9 cellular contexts compared by ENCODE assay signal in genomic region chr16:30444231-30445148, GRCh38. TPM values are rescaled to one million over a fixed set of nuclear protein-coding genes. Genes with fewer than 3 reads are reported as not detected.
DNase-seq lines count a peak whose midpoint lies in the region; ATAC-seq, FAIRE-seq and TF ChIP-seq lines count a peak whose summit lies in the region.
"Had no signal": no experiment of that assay in that cellular context is flagged by ENCODE, and none has a peak within 500 bp of the region (broad histone marks: within the 10 kb centered on the region; RNA-seq: fewer than 3 reads in every experiment).

No MANE protein-coding gene starts in this region.

- H2BK5ac ChIP-seq in mesenchymal stem cell (ENCODE audit: low read depth, low read length, poor library complexity, severe bottlenecking) = no peak overlapping the region

- H3K79me2 ChIP-seq in GM12878 (ENCODE audit: control insufficient read depth, insufficient read depth, low read length) = peaks cover 18% of the 10 kb centered on the region

- H3K9ac ChIP-seq in GM12878 (ENCODE audit: control insufficient read depth, insufficient read depth, low read length) (peak overlapping the region; percentile 96), mesenchymal stem cell (ENCODE audit: low read length) (peak overlapping the region; percentile 99)

- H3K27me3 ChIP-seq in heart right ventricle (no peaks in the 10 kb centered on the region), GM12878 (replicated peaks in 1 of 2; ENCODE audit: control insufficient read depth in 2 of 2, insufficient read depth in 2 of 2, low read length in 1 of 2) (no peaks in the 10 kb centered on the region), mesenchymal stem cell (ENCODE audit: control insufficient read depth in 1 of 2, insufficient read depth in 1 of 2, low read length in 2 of 2) (no peaks in the 10 kb centered on the region), vagina (no peaks in the 10 kb centered on the region)

- H4K91ac ChIP-seq in mesenchymal stem cell (ENCODE audit: low read length) = peak overlapping the region; percentile 81

- H2AFZ ChIP-seq in GM12878 (ENCODE audit: control insufficient read depth, low read depth, low read length) = 0 out of 2 replicates have a peak overlapping the region, but pooled peaks have one; percentile 70
- no peak overlapping the region for H2AFZ ChIP-seq in mesenchymal stem cell (ENCODE audit: low read depth, low read length)

- no peak for TF ChIP-seq RAD21 in GM12878 (IDR thresholded peaks at IDR 0.05; ENCODE audit: insufficient read depth, low read depth, low read length)

- FAIRE-seq in GM12878 (lab: Jason Lieb, UNC) = no peak
- FAIRE-seq: GM18507 had no signal

- no peak overlapping the region for H2BK120ac ChIP-seq in mesenchymal stem cell (ENCODE audit: low read depth, low read length)

- POLR2A ChIA-PET in GM12878 (lab: Charles Lee) = interaction anchor here (0.5 to 5.4 kb wide), 10 partner anchors 13 to 239 kb away, joined by 3 to 31 read pairs (median 4); partner anchors contain the start of genes ZNF747 and ZNF764

- TF ChIP-seq POLR2A in GM12878 (IDR thresholded peaks at IDR 0.05; ENCODE audit: low read depth, low read length) (no peak), vagina (IDR thresholded peaks at IDR 0.05) (no peak)

- no peak for ATAC-seq in heart right ventricle
- ATAC-seq in GM12878 = 0 out of 3 replicates have a peak, but pooled peaks have one; percentile 5
- ATAC-seq in HG02973 (IDR thresholded peaks at IDR 0.05; ENCODE audit: unreplicated experiment) = no peak

- H3K9me3 ChIP-seq in heart right ventricle (no peaks in the 10 kb centered on the region), GM12878 (replicated peaks; ENCODE audit: control insufficient read depth, insufficient read depth, low read length) (no peaks in the 10 kb centered on the region), mesenchymal stem cell (ENCODE audit: control insufficient read depth, low read length) (no peaks in the 10 kb centered on the region), vagina (no peaks in the 10 kb centered on the region)

- H2AK5ac ChIP-seq in mesenchymal stem cell (ENCODE audit: low read length, severe bottlenecking) = no peak overlapping the region

- TF ChIP-seq EP300 in GM12878 (IDR thresholded peaks at IDR 0.05; ENCODE audit: borderline replicate concordance in 1 of 2, control insufficient read depth in 1 of 2, low read depth in 2 of 2, low read length in 2 of 2) = no peak

- H3K4me3 ChIP-seq in heart right ventricle (peak overlapping the region; percentile 70 to 98 (median 80)), GM12878 (peak overlapping the region; percentile 79), mesenchymal stem cell (ENCODE audit: insufficient read depth in 1 of 2, low read depth in 1 of 2, low read length in 2 of 2) (peak overlapping the region; percentile 79 to 95), vagina (peak overlapping the region; percentile 79 to 93)

- H3K4me1 ChIP-seq in heart right ventricle (peaks cover 2 to 33% (median 18%) of the 10 kb centered on the region in 9 donors), GM12878 (ENCODE audit: control insufficient read depth, insufficient read depth, low read length) (peaks cover 12% of the 10 kb centered on the region), mesenchymal stem cell (ENCODE audit: control insufficient read depth, insufficient read depth, low read depth, low read length) (peaks cover 7% of the 10 kb centered on the region), vagina (peaks cover 20% of the 10 kb centered on the region)

- H3K36me3 ChIP-seq in heart right ventricle (peaks cover 0 to 22% (median 10%) of the 10 kb centered on the region in 9 donors), GM12878 (ENCODE audit: control insufficient read depth in 2 of 2, insufficient read depth in 2 of 2, low read length in 1 of 2) (peaks cover 0 to 2% of the 10 kb centered on the region in 2 experiments; a peak in 2 of 4 replicates), mesenchymal stem cell (ENCODE audit: control insufficient read depth in 1 of 2, insufficient read depth in 2 of 2, low read depth in 1 of 2, low read length in 2 of 2) (peaks cover 4 to 20% of the 10 kb centered on the region in 2 experiments), vagina (no peaks in the 10 kb centered on the region)

- H3K18ac ChIP-seq in mesenchymal stem cell (ENCODE audit: low read depth in 1 of 2, low read length in 2 of 2) = peak overlapping the region; percentile 1 to 92

- WGBS in heart right ventricle, 2 donors = 95% methylated on average over 29 of the region's 29 CpGs
- 85% methylated on average over 29 of the region's 29 CpGs for WGBS in GM12878 (ENCODE audit: insufficient coverage, insufficient replicate concordance, low lambda C conversion rate, missing lambda C conversion rate)
- 98% methylated on average over 29 of the region's 29 CpGs for WGBS in mesenchymal stem cell

- in situ Hi-C loops in GM12878 (cut with MboI) = no loop called here

- H3K79me1 ChIP-seq in mesenchymal stem cell (replicated peaks; ENCODE audit: low read length, poor library complexity, severe bottlenecking) = peaks cover 11% of the 10 kb centered on the region

- no peak overlapping the region for H2BK15ac ChIP-seq in mesenchymal stem cell (ENCODE audit: low read depth, poor library complexity, severe bottlenecking)

- peak overlapping the region; percentile 0 to 16 for H3K4ac ChIP-seq in mesenchymal stem cell (ENCODE audit: low read depth in 1 of 2, low read length in 2 of 2)

- H2BK12ac ChIP-seq in mesenchymal stem cell (ENCODE audit: low read length in 2 of 2) = no peak overlapping the region

- BruUV-seq in GM12878 (replicated peaks; lab: Mats Ljungman, UMichigan) = no TSS peak

- TF ChIP-seq CTCF in heart right ventricle (IDR thresholded peaks at IDR 0.05) (no peak), GM12878 (IDR thresholded peaks at IDR 0.05 in 2 of 3, conservative IDR thresholded peaks at IDR 0.05 in 1 of 3; ENCODE audit: control insufficient read depth in 2 of 3, extremely low read depth in 1 of 3, insufficient read depth in 1 of 3, low read depth in 3 of 3, low read length in 3 of 3) (no peak), vagina (IDR thresholded peaks at IDR 0.05) (no peak)

- RAD21 ChIA-PET in GM12878 (lab: Charles Lee; ENCODE audit: unreplicated experiment) = interaction anchor here (1.3 to 2.7 kb wide), 5 partner anchors 12 to 91 kb away, joined by 3 to 15 read pairs (median 4); partner anchors contain the start of gene DCTPP1

- no peak for DNase-seq in heart right ventricle
- DNase-seq in cardiac septum (ENCODE audit: low spot score) = no peak
- DNase-seq in GM12878 (ENCODE audit: low read depth, low spot score) = no peak
- no peak for DNase-seq in mesenchymal stem cell
- DNase-seq in vagina (ENCODE audit: extremely low spot score in 2 of 2) = no peak
- DNase-seq in activated effector memory CD4-positive, alpha-beta T cell treated with anti-CD3 and anti-CD28 coated beads, Interleukin-2, amount 50 U/mL, for 16 hours = no peak
- DNase-seq in GF-D8 (lab: John Stamatoyannopoulos, UW) = no peak

- CTCF ChIA-PET in GM12878 (lab: Yijun Ruan, JAX) = interaction anchor here (1.0 to 8.2 kb wide), 7 partner anchors 13 to 153 kb away, joined by 3 to 60 read pairs (median 4); partner anchors contain the start of genes DCTPP1 and ZNF747

- H3K4me2 ChIP-seq in GM12878 (ENCODE audit: control insufficient read depth, insufficient read depth) = peak overlapping the region; percentile 86
- H3K4me2 ChIP-seq in mesenchymal stem cell (ENCODE audit: low read length, poor library complexity, severe bottlenecking) = peak overlapping the region; percentile 82

- SMC1A ChIA-PET in GM12878 (lab: Charles Lee; ENCODE audit: uncharacterized antibody, unreplicated experiment) = interaction anchor here (0.7 to 19.4 kb wide), 7 partner anchors 9 to 154 kb away, joined by 3 to 431 read pairs (median 3); partner anchors contain the start of genes DCTPP1 and ITGAL

- H3K27ac ChIP-seq in heart right ventricle = peak overlapping the region in 8 of 10 donors; percentile 92 to 100 (median 96)
- peak overlapping the region; percentile 85; the same call in 1 of the 2 replicates for H3K27ac ChIP-seq in GM12878 (ENCODE audit: control insufficient read depth, insufficient read depth)
- peak overlapping the region; percentile 17 for H3K27ac ChIP-seq in mesenchymal stem cell (ENCODE audit: low read length, poor library complexity, severe bottlenecking)
- peak overlapping the region; percentile 85 for H3K27ac ChIP-seq in vagina

- H3K23ac ChIP-seq in mesenchymal stem cell (ENCODE audit: low read length in 2 of 2) = no peak overlapping the region

- H4K8ac ChIP-seq in mesenchymal stem cell (ENCODE audit: low read length) = peak overlapping the region; percentile 14

- H4K20me1 ChIP-seq in GM12878 (ENCODE audit: control insufficient read depth, insufficient read depth) = no peaks in the 10 kb centered on the region

- intact Hi-C loops in heart right ventricle (cut with DNase I) = loop anchor here in 7 of 10 donors (2.0 to 10.0 kb wide), 8 partner anchors 80 to 248 kb away; partner anchors contain the start of genes ZNF768 (in 6 of the 7), ZNF688 (in 1 of the 7) and ZNF785 (in 1 of the 7)
- intact Hi-C loops in cardiac septum (cut with DNase I) = loop anchor here (5.0 kb wide), 1 partner anchor 83 kb away; the partner anchor contains the start of gene ZNF768
- intact Hi-C loops in GM12878 (cut with micrococcal nuclease; ENCODE audit: unreplicated experiment) = loop anchor here (2.0 to 5.0 kb wide), 2 partner anchors 28 to 93 kb away; partner anchors contain the start of gene ITGAL
- intact Hi-C loops in vagina (cut with DNase I) = loop anchor here (10.0 kb wide), 1 partner anchor 90 kb away; the partner anchor contains the start of gene ZNF747

- H3K14ac ChIP-seq in mesenchymal stem cell (ENCODE audit: low read length in 2 of 2) = no peak overlapping the region

RNA-seq across cellular contexts. Expression of gene SEPHS2, which starts 1.2 kb away (rescaled TPM):
- total RNA-seq in heart right ventricle (10 to 100 TPM; 23.5 to 49.3 (median 29.3) TPM), cardiac septum (27.3 TPM), GM12878 (2014; rRNA removed) (33.5 and 40.8 TPM in 2 replicates), GM12878 (2014; rRNA removed; fragmentation: Illumina TruSeq; extraction: Trizol) (36.3 and 38.9 TPM in 2 replicates), GM12878 (2021) (85.9 and 86.2 TPM in 2 replicates), vagina (28.0 TPM)
- polyA plus RNA-seq in heart right ventricle (10 to 100 TPM; 17.3 to 47.0 TPM), GM12878 (2011; rRNA removed) (94.3 and 102 TPM in 2 replicates), GM12878 (2014; fragmentation: Illumina TruSeq; extraction: Trizol) (69.9 and 80.6 TPM in 2 replicates), GM12878 (2014; fragmentation: Nextera tagmentation; extraction: Ambion mirVana) (10 to 100 TPM; 21.6 to 37.4 TPM), GM12878 (2014; rRNA removed) (76.4 and 76.5 TPM in 2 replicates), GM12878 (2016; fragmentation: Nextera tagmentation; extraction: Ambion mirVana) (10 to 100 TPM; 75.9 to 99.8 TPM)
- 4.6 and 5.1 TPM in 2 replicates for total RNA-seq in GM12878 (2013; cell fraction: nucleolus; rRNA removed)
- 46.2 TPM for polyA plus RNA-seq in GM12878 (2011; ENCODE audit: low read depth)
- 64.9 and 80.5 TPM in 2 replicates for polyA plus RNA-seq in GM12878 (2011; cell fraction: cytosol; rRNA removed)
- polyA plus RNA-seq in GM12878 (2011; cell fraction: nucleus; rRNA removed) = 68.9 and 74.4 TPM in 2 replicates
- 46.0 and 51.9 TPM in 2 replicates for polyA plus RNA-seq in GM12878 (2012)
- polyA minus RNA-seq in GM12878 (2011; rRNA and poly(A)+ RNA removed) = 74.6 and 82.6 TPM in 2 replicates
- polyA minus RNA-seq in GM12878 (2011; cell fraction: cytosol; rRNA and poly(A)+ RNA removed) = 21.4 and 26.2 TPM in 2 replicates
- 38.2 and 47.7 TPM in 2 replicates for polyA minus RNA-seq in GM12878 (2011; cell fraction: nucleus; rRNA and poly(A)+ RNA removed)
- 35.7 TPM for polyA plus RNA-seq in mesenchymal stem cell (2013, experiment 1 of 2)
- 36.5 TPM for polyA plus RNA-seq in mesenchymal stem cell (2013, experiment 2 of 2)

RNA-seq across cellular contexts. Expression of gene DCTPP1, which starts 14.7 kb away (rescaled TPM):
- total RNA-seq in heart right ventricle (10 to 100 TPM; 22.8 to 39.9 (median 29.7) TPM), cardiac septum (23.1 TPM), GM12878 (2014; rRNA removed) (82.2 and 93.4 TPM in 2 replicates), GM12878 (2014; rRNA removed; fragmentation: Illumina TruSeq; extraction: Trizol) (64.3 and 72.1 TPM in 2 replicates), GM12878 (2021) (151 and 157 TPM in 2 replicates), vagina (14.5 TPM)
- polyA plus RNA-seq in heart right ventricle (10 to 100 TPM; 12.0 to 42.6 TPM), GM12878 (2011; rRNA removed) (142 and 183 TPM in 2 replicates), GM12878 (2014; fragmentation: Illumina TruSeq; extraction: Trizol) (88.1 and 117 TPM in 2 replicates), GM12878 (2014; fragmentation: Nextera tagmentation; extraction: Ambion mirVana) (100 to 1,000 TPM in 1 of 2 experiments, 10 to 100 TPM in 1; 76.6 to 162 TPM), GM12878 (2014; rRNA removed) (173 and 179 TPM in 2 replicates), GM12878 (2016; fragmentation: Nextera tagmentation; extraction: Ambion mirVana) (100 to 1,000 TPM; 255 to 266 TPM)
- 7.6 and 7.8 TPM in 2 replicates for total RNA-seq in GM12878 (2013; cell fraction: nucleolus; rRNA removed)
- 46.9 TPM for polyA plus RNA-seq in GM12878 (2011; ENCODE audit: low read depth)
- 179 and 225 TPM in 2 replicates for polyA plus RNA-seq in GM12878 (2011; cell fraction: cytosol; rRNA removed)
- 72.2 and 89.4 TPM in 2 replicates for polyA plus RNA-seq in GM12878 (2011; cell fraction: nucleus; rRNA removed)
- polyA plus RNA-seq in GM12878 (2012) = 52.7 and 68.5 TPM in 2 replicates
- polyA minus RNA-seq in GM12878 (2011; rRNA and poly(A)+ RNA removed) = 47.4 and 64.3 TPM in 2 replicates
- 30.2 and 34.3 TPM in 2 replicates for polyA minus RNA-seq in GM12878 (2011; cell fraction: cytosol; rRNA and poly(A)+ RNA removed)
- 10.6 and 17.2 TPM in 2 replicates for polyA minus RNA-seq in GM12878 (2011; cell fraction: nucleus; rRNA and poly(A)+ RNA removed)
- 15.9 TPM for polyA plus RNA-seq in mesenchymal stem cell (2013, experiment 1 of 2)
- polyA plus RNA-seq in mesenchymal stem cell (2013, experiment 2 of 2) = 16.5 TPM

RNA-seq across cellular contexts. Expression of gene ITGAL, which starts 28.1 kb away (rescaled TPM):
- 10 to 100 TPM in 1 of 10 donors, 1 to 10 TPM in 7, under 1 TPM in 2; 0.79 to 18.2 (median 1.9) TPM for total RNA-seq in heart right ventricle
- 1 to 10 TPM in 1 of 2 donors, under 1 TPM in 1; 0.52 to 1.2 TPM for polyA plus RNA-seq in heart right ventricle
- 2.9 TPM for total RNA-seq in cardiac septum
- total RNA-seq in GM12878 (2013; cell fraction: nucleolus; rRNA removed) = 150 and 164 TPM in 2 replicates
- 62.8 and 91.0 TPM in 2 replicates for total RNA-seq in GM12878 (2014; rRNA removed)
- total RNA-seq in GM12878 (2014; rRNA removed; fragmentation: Illumina TruSeq; extraction: Trizol) = 56.2 and 65.6 TPM in 2 replicates
- 170 TPM in 2 replicates for total RNA-seq in GM12878 (2021)
- 33.4 TPM for polyA plus RNA-seq in GM12878 (2011; ENCODE audit: low read depth)
- 73.8 and 97.2 TPM in 2 replicates for polyA plus RNA-seq in GM12878 (2011; rRNA removed)
- 104 and 127 TPM in 2 replicates for polyA plus RNA-seq in GM12878 (2011; cell fraction: cytosol; rRNA removed)
- polyA plus RNA-seq in GM12878 (2011; cell fraction: nucleus; rRNA removed) = 199 and 213 TPM in 2 replicates
- 64.4 and 120 TPM in 2 replicates for polyA plus RNA-seq in GM12878 (2012)
- polyA plus RNA-seq in GM12878 (2014; fragmentation: Illumina TruSeq; extraction: Trizol) = 140 and 185 TPM in 2 replicates
- 10 to 100 TPM; 10.7 to 12.1 TPM for polyA plus RNA-seq in GM12878 (2014; fragmentation: Nextera tagmentation; extraction: Ambion mirVana)
- 96.5 and 104 TPM in 2 replicates for polyA plus RNA-seq in GM12878 (2014; rRNA removed)
- 100 to 1,000 TPM; 109 to 111 TPM for polyA plus RNA-seq in GM12878 (2016; fragmentation: Nextera tagmentation; extraction: Ambion mirVana)
- polyA minus RNA-seq in GM12878 (2011; rRNA and poly(A)+ RNA removed) = 106 and 131 TPM in 2 replicates
- polyA minus RNA-seq in GM12878 (2011; cell fraction: cytosol; rRNA and poly(A)+ RNA removed) = 80.5 and 81.6 TPM in 2 replicates
- 99.7 and 175 TPM in 2 replicates for polyA minus RNA-seq in GM12878 (2011; cell fraction: nucleus; rRNA and poly(A)+ RNA removed)
- polyA plus RNA-seq in mesenchymal stem cell (2013, experiment 1 of 2) = not detected
- polyA plus RNA-seq in mesenchymal stem cell (2013, experiment 2 of 2) = 0.07 TPM
- 5.4 TPM for total RNA-seq in vagina

RNA-seq across cellular contexts. Expression of gene ZNF771, which starts 37.1 kb away (rescaled TPM):
- total RNA-seq in heart right ventricle = 1 to 10 TPM; 3.8 to 9.0 (median 5.1) TPM
- 10 to 100 TPM in 1 of 2 donors, 1 to 10 TPM in 1; 5.0 to 23.2 TPM for polyA plus RNA-seq in heart right ventricle
- total RNA-seq in cardiac septum = 7.5 TPM
- 5.1 and 6.2 TPM in 2 replicates for total RNA-seq in GM12878 (2013; cell fraction: nucleolus; rRNA removed)
- total RNA-seq in GM12878 (2014; rRNA removed) = 4.9 and 6.2 TPM in 2 replicates
- 1.7 and 2.2 TPM in 2 replicates for total RNA-seq in GM12878 (2014; rRNA removed; fragmentation: Illumina TruSeq; extraction: Trizol)
- 5.2 and 5.4 TPM in 2 replicates for total RNA-seq in GM12878 (2021)
- polyA plus RNA-seq in GM12878 (2011; ENCODE audit: low read depth) = 0.71 TPM
- polyA plus RNA-seq in GM12878 (2011; rRNA removed) = 1.9 and 2.3 TPM in 2 replicates
- polyA plus RNA-seq in GM12878 (2011; cell fraction: cytosol; rRNA removed) = 3.3 and 6.3 TPM in 2 replicates
- polyA plus RNA-seq in GM12878 (2011; cell fraction: nucleus; rRNA removed) = 4.5 and 5.1 TPM in 2 replicates
- polyA plus RNA-seq in GM12878 (2012) = 1.7 and 1.9 TPM in 2 replicates
- 0.62 and 1.0 TPM in 2 replicates for polyA plus RNA-seq in GM12878 (2014; fragmentation: Illumina TruSeq; extraction: Trizol)
- 1 to 10 TPM in 1 of 2 experiments, under 1 TPM in 1; 0.98 to 2.0 TPM for polyA plus RNA-seq in GM12878 (2014; fragmentation: Nextera tagmentation; extraction: Ambion mirVana)
- polyA plus RNA-seq in GM12878 (2014; rRNA removed) = 5.1 and 6.9 TPM in 2 replicates
- 1 to 10 TPM; 5.7 to 7.6 TPM for polyA plus RNA-seq in GM12878 (2016; fragmentation: Nextera tagmentation; extraction: Ambion mirVana)
- polyA minus RNA-seq in GM12878 (2011; rRNA and poly(A)+ RNA removed) = 3.1 and 3.5 TPM in 2 replicates
- 1.9 and 4.7 TPM in 2 replicates for polyA minus RNA-seq in GM12878 (2011; cell fraction: cytosol; rRNA and poly(A)+ RNA removed)
- polyA minus RNA-seq in GM12878 (2011; cell fraction: nucleus; rRNA and poly(A)+ RNA removed) = 3.6 and 5.5 TPM in 2 replicates
- polyA plus RNA-seq in mesenchymal stem cell (2013, experiment 1 of 2) = 5.2 TPM
- 4.6 TPM for polyA plus RNA-seq in mesenchymal stem cell (2013, experiment 2 of 2)
- total RNA-seq in vagina = 42.7 TPM

RNA-seq across cellular contexts. Expression of gene ZNF48, which starts 49.3 kb away (rescaled TPM):
- total RNA-seq in heart right ventricle = 1 to 10 TPM; 3.2 to 6.6 (median 5.4) TPM
- polyA plus RNA-seq in heart right ventricle = 1 to 10 TPM; 2.2 to 8.0 TPM
- total RNA-seq in cardiac septum = 6.1 TPM
- 11.9 and 12.6 TPM in 2 replicates for total RNA-seq in GM12878 (2013; cell fraction: nucleolus; rRNA removed)
- 10.5 and 10.6 TPM in 2 replicates for total RNA-seq in GM12878 (2014; rRNA removed)
- 6.4 and 6.6 TPM in 2 replicates for total RNA-seq in GM12878 (2014; rRNA removed; fragmentation: Illumina TruSeq; extraction: Trizol)
- total RNA-seq in GM12878 (2021) = 11.1 and 12.0 TPM in 2 replicates
- polyA plus RNA-seq in GM12878 (2011; ENCODE audit: low read depth) = 2.0 TPM
- polyA plus RNA-seq in GM12878 (2011; rRNA removed) = 3.2 and 4.0 TPM in 2 replicates
- 5.7 and 5.9 TPM in 2 replicates for polyA plus RNA-seq in GM12878 (2011; cell fraction: cytosol; rRNA removed)
- 7.3 and 8.5 TPM in 2 replicates for polyA plus RNA-seq in GM12878 (2011; cell fraction: nucleus; rRNA removed)
- 3.8 and 4.6 TPM in 2 replicates for polyA plus RNA-seq in GM12878 (2012)
- polyA plus RNA-seq in GM12878 (2014; fragmentation: Illumina TruSeq; extraction: Trizol) = 1.3 and 4.5 TPM in 2 replicates
- 1 to 10 TPM in 1 of 2 experiments, under 1 TPM in 1; 0.14 to 1.0 TPM for polyA plus RNA-seq in GM12878 (2014; fragmentation: Nextera tagmentation; extraction: Ambion mirVana)
- 7.0 and 8.6 TPM in 2 replicates for polyA plus RNA-seq in GM12878 (2014; rRNA removed)
- polyA plus RNA-seq in GM12878 (2016; fragmentation: Nextera tagmentation; extraction: Ambion mirVana) = 1 to 10 TPM in 1 of 2 experiments, under 1 TPM in 1; 0.88 to 1.2 TPM
- 5.3 and 8.5 TPM in 2 replicates for polyA minus RNA-seq in GM12878 (2011; rRNA and poly(A)+ RNA removed)
- polyA minus RNA-seq in GM12878 (2011; cell fraction: cytosol; rRNA and poly(A)+ RNA removed) = 2.8 and 3.8 TPM in 2 replicates
- 4.7 and 6.3 TPM in 2 replicates for polyA minus RNA-seq in GM12878 (2011; cell fraction: nucleus; rRNA and poly(A)+ RNA removed)
- polyA plus RNA-seq in mesenchymal stem cell (2013, experiment 1 of 2) = 6.3 TPM
- 5.5 TPM for polyA plus RNA-seq in mesenchymal stem cell (2013, experiment 2 of 2)
- total RNA-seq in vagina = 3.4 TPM

Comparison
In these comparisons a context has a peak if more than half of its experiments do, and no peak if none do; other contexts are left out.
1. H3K27ac ChIP-seq: peak in every context shown above with its lines; median percentile 96 in heart right ventricle; 85 in GM12878; 85 in vagina; 17 in mesenchymal stem cell.